9 cellular contexts compared by ENCODE assay signal in the genomic region with DNA sequence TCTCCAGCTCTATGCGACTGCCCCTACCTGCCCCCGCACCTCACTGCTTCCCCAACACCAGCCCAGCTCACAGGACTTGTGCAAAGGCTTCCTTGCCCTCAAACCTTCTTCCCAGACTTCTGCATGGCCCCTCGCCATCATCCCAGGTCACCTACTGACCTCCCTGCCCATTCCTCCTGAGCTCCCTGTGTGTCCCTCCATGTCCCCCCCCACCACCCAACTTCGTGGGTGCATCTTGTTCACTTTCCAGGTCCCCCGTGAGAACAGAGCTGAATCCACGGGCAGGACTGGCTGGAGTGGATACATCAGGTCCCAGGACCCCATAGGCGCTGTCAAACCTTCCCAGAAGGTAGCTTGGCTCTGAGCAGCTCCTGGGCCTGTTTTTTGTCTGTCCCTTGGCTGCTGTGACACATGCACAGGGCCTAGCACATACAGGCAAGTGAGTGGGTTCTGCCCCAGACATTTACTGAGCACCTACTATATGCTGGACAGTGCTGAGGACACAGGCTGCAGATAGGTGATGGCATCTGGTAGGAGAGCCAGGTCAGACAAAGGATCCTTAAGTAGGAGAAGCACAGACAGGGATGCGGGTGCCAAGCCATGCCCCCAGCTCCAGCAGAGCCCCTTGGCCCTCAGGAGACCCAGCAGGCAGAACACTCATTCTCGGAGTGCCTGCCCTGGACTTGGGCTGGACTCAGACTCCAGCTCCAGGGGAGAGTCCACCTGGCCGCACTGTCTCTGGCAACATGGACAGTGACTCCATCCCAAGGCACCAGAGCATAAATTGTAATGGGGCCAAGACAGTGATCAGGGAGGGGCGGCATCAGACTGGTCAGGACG. TPM values are rescaled to one million over a fixed set of nuclear protein-coding genes. Genes with fewer than 3 reads are reported as not detected.
DNase-seq lines count a peak whose midpoint lies in the region; ATAC-seq and TF ChIP-seq lines count a peak whose summit lies in the region.
"Had no signal": no experiment of that assay in that cellular context is flagged by ENCODE, and none has a peak within 500 bp of the region (broad histone marks: within the 10 kb centered on the region; RNA-seq: fewer than 3 reads in every experiment).

No MANE protein-coding gene starts in this region.

- ATAC-seq in HG03354 (IDR thresholded peaks at IDR 0.05; ENCODE audit: poor library complexity, severe bottlenecking, unreplicated experiment), result no peak
- ATAC-seq in GM18873 (IDR thresholded peaks at IDR 0.05; ENCODE audit: low FRiP score, unreplicated experiment), result no peak

- peaks cover 21 to 42% of the 10 kb centered on the region in 2 donors for H3K4me1 ChIP-seq in adrenal gland (replicated peaks in 1 of 2)
- H3K4me1 ChIP-seq in liver (ENCODE audit: control insufficient read depth in 4 of 4, insufficient read depth in 4 of 4, low read length in 3 of 4), result peaks cover 0 to 23% (median 16%) of the 10 kb centered on the region in 4 donors
- peaks cover 22 to 61% (median 33%) of the 10 kb centered on the region in 4 donors for H3K4me1 ChIP-seq in stomach

- H3K27ac Mint-ChIP-seq in HFFc6, result peak overlapping the region; percentile 66

- TF ChIP-seq CTCF in HFFc6 (IDR thresholded peaks at IDR 0.05) (no peak), adrenal gland (IDR thresholded peaks at IDR 0.05) (no peak), liver (IDR thresholded peaks at IDR 0.05; ENCODE audit: low read depth, low read length, missing input control) (no peak), stomach (IDR thresholded peaks at IDR 0.05) (no peak)

- no peak overlapping the region for H3K4me3 ChIP-seq in adrenal gland
- no peak overlapping the region for H3K4me3 ChIP-seq in liver (ENCODE audit: low read depth in 1 of 3, low read length in 3 of 3)
- H3K4me3 ChIP-seq in stomach, result no peak overlapping the region

- H3K36me3 ChIP-seq in adrenal gland (replicated peaks in 1 of 2) (peaks cover 0 to 32% of the 10 kb centered on the region in 2 donors), liver (ENCODE audit: control insufficient read depth in 4 of 4, insufficient read depth in 3 of 4, low read depth in 1 of 4, low read length in 3 of 4) (peaks cover 0 to 12% (median 8%) of the 10 kb centered on the region in 4 donors), stomach (peaks cover 9 to 36% (median 33%) of the 10 kb centered on the region in 4 donors)

- no peaks in the 10 kb centered on the region for H3K9me3 Mint-ChIP-seq in HFFc6

- H3K27me3 ChIP-seq in adrenal gland, result no peaks in the 10 kb centered on the region
- no peaks in the 10 kb centered on the region for H3K27me3 ChIP-seq in liver (ENCODE audit: control insufficient read depth in 4 of 4, insufficient read depth in 4 of 4, low read length in 3 of 4)
- no peaks in the 10 kb centered on the region for H3K27me3 ChIP-seq in stomach

- H3K27ac ChIP-seq in adrenal gland, result peak overlapping the region in 4 of 5 donors; percentile 30 to 93 (median 76)
- peak overlapping the region; percentile 83 to 84 for H3K27ac ChIP-seq in liver (ENCODE audit: low read depth in 1 of 2, low read length in 2 of 2)
- H3K27ac ChIP-seq in stomach, result peak overlapping the region in 4 of 5 donors; percentile 42 to 84 (median 82)

- H3K27me3 Mint-ChIP-seq in HFFc6 (ENCODE audit: insufficient read depth), result no peaks in the 10 kb centered on the region; the same call in 1 of the 2 replicates

- H3K9ac ChIP-seq in liver (ENCODE audit: low read depth in 1 of 2, low read length in 2 of 2), result no peak overlapping the region

- H3K4me3 Mint-ChIP-seq in HFFc6, result no peak overlapping the region

- H3K36me3 Mint-ChIP-seq in HFFc6 (ENCODE audit: low read depth), result no peaks in the 10 kb centered on the region

- no peaks in the 10 kb centered on the region for H3K9me3 ChIP-seq in adrenal gland (replicated peaks in 1 of 3)
- no peaks in the 10 kb centered on the region for H3K9me3 ChIP-seq in liver (ENCODE audit: control insufficient read depth in 4 of 4, low read length in 3 of 4)
- no peaks in the 10 kb centered on the region for H3K9me3 ChIP-seq in stomach

- intact Hi-C loops in adrenal gland (cut with DNase I) (no loop called here), stomach (cut with DNase I; ENCODE audit: low total_unique reads) (no loop called here)

- H3K4me1 Mint-ChIP-seq in HFFc6 (ENCODE audit: low read depth), result peaks cover 14% of the 10 kb centered on the region

- TF ChIP-seq POLR2A in adrenal gland (IDR thresholded peaks at IDR 0.05) (no peak), stomach (IDR thresholded peaks at IDR 0.05) (no peak)

- DNase-seq in HFFc6 (no peak), adrenal gland (peak; percentile 13 to 68 (median 36)), stomach (no peak), mucosa of gallbladder (ENCODE audit: low spot score) (no peak)
- no peak for DNase-seq in effector CD8-positive, alpha-beta T cell (lab: John Stamatoyannopoulos, UW)
- DNase-seq: activated CD4-positive, alpha-beta T cell treated with anti-CD3 and anti-CD28 coated beads for 1 hour had no signal

- 83 to 89% (median 85%) methylated on average over 9 to 12 of the region's 12 CpGs for WGBS in adrenal gland, 4 donors
- WGBS in liver, result 83% methylated on average over 12 of the region's 12 CpGs
- 81 to 94% (median 92%) methylated on average over 9 to 12 of the region's 12 CpGs for WGBS in stomach, 5 donors

- TF ChIP-seq RAD21 in liver (IDR thresholded peaks at IDR 0.05), result no peak

- no peak for TF ChIP-seq EP300 in stomach (IDR thresholded peaks at IDR 0.05)

TF ChIP-seq in liver, 16 proteins besides CTCF, POLR2A, EP300 and RAD21:
- TF ChIP-seq HNF4A (conservative IDR thresholded peaks at IDR 0.05) (peak in 1 of 2 donors; percentile 17), RXRA (IDR thresholded peaks at IDR 0.05) (no peak)

RNA-seq across cellular contexts. Expression of a gene that starts 15.0 kb away (rescaled TPM):
- 10 to 100 TPM; 23.2 to 28.0 (median 25.6) TPM for total RNA-seq in HFFc6 (2021; fragmentation: NEBNext Ultra II Directional; extraction: Animal tissue kit (Norgen Biotek cat#: 25700))
- total RNA-seq in adrenal gland, result 100 to 1,000 TPM; 122 to 339 (median 181) TPM
- 100 to 1,000 TPM in 2 of 3 donors, 10 to 100 TPM in 1; 31.1 to 135 (median 101) TPM for polyA plus RNA-seq in adrenal gland
- 10 to 100 TPM; 31.2 to 40.0 TPM for total RNA-seq in liver
- polyA plus RNA-seq in liver, result 10 to 100 TPM; 70.4 to 72.1 TPM
- 100 to 1,000 TPM in 2 of 5 donors, 10 to 100 TPM in 2, 1 to 10 TPM in 1; 9.3 to 153 (median 30.0) TPM for total RNA-seq in stomach
- 10 to 100 TPM; 34.2 to 63.3 (median 35.0) TPM for polyA plus RNA-seq in stomach
- 75.6 TPM for total RNA-seq in mucosa of gallbladder

RNA-seq across cellular contexts. Expression of a gene that starts 23.1 kb away (rescaled TPM):
- 10 to 100 TPM; 35.3 to 40.6 (median 37.9) TPM for total RNA-seq in HFFc6 (2021; fragmentation: NEBNext Ultra II Directional; extraction: Animal tissue kit (Norgen Biotek cat#: 25700))
- 10 to 100 TPM; 29.7 to 75.0 (median 39.2) TPM for total RNA-seq in adrenal gland
- 10 to 100 TPM; 10.7 to 69.1 (median 68.4) TPM for polyA plus RNA-seq in adrenal gland
- total RNA-seq in liver, result 10 to 100 TPM; 13.0 to 15.5 TPM
- 10 to 100 TPM; 17.2 to 18.2 TPM for polyA plus RNA-seq in liver
- total RNA-seq in stomach, result 10 to 100 TPM; 14.3 to 95.1 (median 58.0) TPM
- polyA plus RNA-seq in stomach, result 10 to 100 TPM; 32.9 to 46.6 (median 44.5) TPM
- 45.2 TPM for total RNA-seq in mucosa of gallbladder

Comparison
In these comparisons a context has a peak if more than half of its experiments do, and no peak if none do; other contexts are left out.
1. DNase-seq: peak in adrenal gland (7 of 7); none in HFFc6 (single experiment), stomach (single experiment), effector CD8-positive, alpha-beta T cell (single experiment) and mucosa of gallbladder (single experiment).
2. Peak in every context shown above with its lines, with median percentiles within 50 percentile points of each other: H3K27ac ChIP-seq.